ENCODE assay signal across 1 cellular context in the genomic region with DNA sequence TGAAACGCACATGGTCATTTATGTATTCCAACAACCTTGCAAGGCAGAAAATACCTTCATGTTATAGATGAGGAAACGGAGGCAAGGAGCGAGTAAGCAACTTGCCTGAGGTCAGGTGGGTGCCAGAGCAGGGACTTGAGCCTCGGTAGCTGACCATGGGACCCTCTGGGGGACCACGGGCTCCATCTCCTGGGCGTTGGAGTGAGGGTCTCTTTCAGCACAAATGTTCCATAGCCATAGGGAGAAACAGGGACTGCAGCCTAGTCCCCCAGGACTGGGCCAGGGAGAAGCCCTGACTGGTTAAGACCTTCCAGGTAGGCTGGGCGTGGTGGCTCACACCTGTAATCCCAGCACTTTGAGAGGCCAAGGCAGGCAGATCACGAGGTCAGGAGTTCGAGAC.
TF ChIP-seq lines count a peak whose summit lies in the region.

No MANE protein-coding gene starts in this region.

TF ChIP-seq in GM23338, 12 proteins besides CTCF, POLR2A, EP300 and RAD21 (continued from another document):
- TF ChIP-seq NANOG (IDR thresholded peaks at IDR 0.05; ENCODE audit: borderline replicate concordance) (no peak), STAT1 (IDR thresholded peaks at IDR 0.05; ENCODE audit: unreplicated experiment) (no peak)
